ENCODE assay signal across 8 cellular contexts in genomic region chrX:19682712-19683331, GRCh38.
A peak's percentile ranks its signal among the peaks of the same experiment; 100 is the strongest.
DNase-seq lines count a peak whose midpoint lies in the region; ATAC-seq and TF ChIP-seq lines count a peak whose summit lies in the region.

No MANE protein-coding gene starts in this region.

- peak overlapping the region; percentile 91 for H3K27ac Mint-ChIP-seq in CD4-positive, alpha-beta T cell

- CTCF ChIA-PET in CD4-positive, alpha-beta T cell (lab: Charles Lee) = interaction anchor here (1.5 to 1.6 kb wide), 2 partner anchors 89 to 205 kb away, joined by 3 to 7 read pairs; partner anchors contain the start of gene SH3KBP1

- H3K4me1 ChIP-seq in mucosa of descending colon (ENCODE audit: low read depth) = no peaks in the 10 kb centered on the region

- H3K9me3 ChIP-seq in CD4-positive, alpha-beta T cell (ENCODE audit: control insufficient read depth, low read length) = no peaks in the 10 kb centered on the region
- H3K9me3 ChIP-seq in mucosa of descending colon = no peaks in the 10 kb centered on the region

- H3K27me3 ChIP-seq in CD4-positive, alpha-beta T cell (ENCODE audit: control insufficient read depth, insufficient read depth, low read length) = no peaks in the 10 kb centered on the region
- H3K27me3 ChIP-seq in dorsolateral prefrontal cortex = peaks cover 0 to 65% (median 8%) of the 10 kb centered on the region in 45 donors

- DNase-seq in CD4-positive, alpha-beta T cell = peak; percentile 51 to 84 (median 60)
- DNase-seq in M059J (ENCODE audit: low read depth) (peak; percentile 91), dorsolateral prefrontal cortex (peak; percentile 6 to 72 (median 62)), mucosa of descending colon (peak; percentile 48 to 79 (median 59)), COLO668 (lab: John Stamatoyannopoulos, UW; ENCODE audit: unreplicated experiment) (no peak)
- DNase-seq in activated CD4-positive, alpha-beta T cell treated with anti-CD3 and anti-CD28 coated beads, Interleukin-2, amount 50 U/mL, for 48 hours = peak; percentile 63 to 72
- peak; percentile 46 to 57 for DNase-seq in stimulated activated CD8-positive, alpha-beta memory T cell treated with anti-CD3 and anti-CD28 coated beads, Interleukin-4, amount 100 ng/mL, for 4 hours (ENCODE audit: low read depth in 2 of 2, low spot score in 1 of 2)

- intact Hi-C loops in CD4-positive, alpha-beta T cell (cut with DNase I, micrococcal nuclease) = loop anchor here in 1 of 2 experiments (2.0 to 5.0 kb wide), 2 partner anchors 64 to 206 kb away; no protein-coding TSS in a partner anchor
- intact Hi-C loops in dorsolateral prefrontal cortex (cut with DNase I) (loop anchor here in 1 of 2 donors (10.0 kb wide), 1 partner anchor 202 kb away; the partner anchor contains the start of gene SH3KBP1), mucosa of descending colon (cut with DNase I, micrococcal nuclease) (no loop called here)

- TF ChIP-seq CTCF in CD4-positive, alpha-beta T cell (IDR thresholded peaks at IDR 0.05) = no peak
- no peak for TF ChIP-seq CTCF in dorsolateral prefrontal cortex (IDR thresholded peaks at IDR 0.05 in 54 of 56, conservative IDR thresholded peaks at IDR 0.05 in 2 of 56; ENCODE audit: low read depth in 1 of 56, partially characterized antibody in 56 of 56)
- no peak for TF ChIP-seq CTCF in mucosa of descending colon (IDR thresholded peaks at IDR 0.05)

- H3K27ac ChIP-seq in CD4-positive, alpha-beta T cell (ENCODE audit: low read depth, low read length) = peak overlapping the region; percentile 73
- peak overlapping the region in 17 of 59 donors; percentile 0 to 59 (median 39) for H3K27ac ChIP-seq in dorsolateral prefrontal cortex

- no peaks in the 10 kb centered on the region for H3K27me3 Mint-ChIP-seq in CD4-positive, alpha-beta T cell

- peaks cover 77% of the 10 kb centered on the region for H3K36me3 Mint-ChIP-seq in CD4-positive, alpha-beta T cell (ENCODE audit: low read depth)

- H3K4me3 Mint-ChIP-seq in CD4-positive, alpha-beta T cell = peak overlapping the region; percentile 49

- H3K4me3 ChIP-seq in dorsolateral prefrontal cortex (peak overlapping the region in 8 of 59 donors; percentile 3 to 34 (median 22)), mucosa of descending colon (no peak overlapping the region)

- no peaks in the 10 kb centered on the region for H3K9me3 Mint-ChIP-seq in CD4-positive, alpha-beta T cell

- no peaks in the 10 kb centered on the region for H3K36me3 ChIP-seq in mucosa of descending colon (ENCODE audit: low read depth)

- POLR2A ChIA-PET in CD4-positive, alpha-beta T cell (lab: Charles Lee) = interaction anchor here (1.0 kb wide), 1 partner anchor 9 kb away, joined by 4 read pairs; no protein-coding TSS in a partner anchor

- H3K4me1 Mint-ChIP-seq in CD4-positive, alpha-beta T cell (ENCODE audit: low read depth) = peaks cover 84% of the 10 kb centered on the region

- ATAC-seq in CD4-positive, alpha-beta T cell (ENCODE audit: poor library complexity) = peak; percentile 79
- ATAC-seq in GM21528 (IDR thresholded peaks at IDR 0.05; ENCODE audit: low FRiP score, unreplicated experiment) (peak; percentile 67), mucosa of descending colon (peak; percentile 59)
